ENCODE assay signal across 8 cellular contexts in genomic region chr15:58771621-58772235, GRCh38. TPM values are rescaled to one million over a fixed set of nuclear protein-coding genes. Genes with fewer than 3 reads are reported as not detected.
DNase-seq lines count a peak whose midpoint lies in the region; ATAC-seq, FAIRE-seq and TF ChIP-seq lines count a peak whose summit lies in the region.

No MANE protein-coding gene starts in this region.

- H3K79me2 ChIP-seq in keratinocyte (ENCODE audit: control insufficient read depth, insufficient read depth, low read length), result peaks cover 53% of the 10 kb centered on the region

- no peak for FAIRE-seq in bronchial epithelial cell (lab: Jason Lieb, UNC)
- peak; percentile 5 for FAIRE-seq in keratinocyte (lab: Jason Lieb, UNC)

- no peaks in the 10 kb centered on the region for H3K36me3 ChIP-seq in SK-N-MC (ENCODE audit: insufficient read depth, low read length)
- no peaks in the 10 kb centered on the region for H3K36me3 ChIP-seq in bronchial epithelial cell (ENCODE audit: control insufficient read depth, insufficient read depth, low read length)
- H3K36me3 ChIP-seq in keratinocyte (ENCODE audit: control insufficient read depth in 2 of 2, extremely low read depth in 1 of 2, insufficient read depth in 2 of 2, low read length in 2 of 2), result peaks cover 0 to 2% of the 10 kb centered on the region in 2 experiments

- no peaks in the 10 kb centered on the region for H3K9me1 ChIP-seq in keratinocyte (ENCODE audit: control insufficient read depth, extremely low read depth, insufficient read depth, low read length)

- no peaks in the 10 kb centered on the region for H3K9me3 ChIP-seq in SK-N-MC (ENCODE audit: low read depth, low read length)
- H3K9me3 ChIP-seq in keratinocyte (ENCODE audit: control insufficient read depth, low read depth, low read length), result no peaks in the 10 kb centered on the region

- H3K9ac ChIP-seq in SK-N-MC (ENCODE audit: insufficient read length), result peak overlapping the region; percentile 83
- peak overlapping the region; percentile 90 for H3K9ac ChIP-seq in keratinocyte (ENCODE audit: control insufficient read depth, extremely low read depth, insufficient read depth, low read length)

- dilution Hi-C loops in keratinocyte (cut with MboI; ENCODE audit: extremely low pct_ligation_motif_present, low sequenced_read_pairs), result no loop called here

- H4K20me1 ChIP-seq in keratinocyte (ENCODE audit: control insufficient read depth, extremely low read depth, insufficient read depth, low read length), result no peaks in the 10 kb centered on the region

- peaks cover 2% of the 10 kb centered on the region for H3K4me1 ChIP-seq in keratinocyte (ENCODE audit: control insufficient read depth, extremely low read depth, insufficient read depth, low read length)

- no peak overlapping the region for H3K27ac ChIP-seq in SK-N-MC
- peak overlapping the region; percentile 84 for H3K27ac ChIP-seq in keratinocyte (ENCODE audit: control insufficient read depth, insufficient read depth, low read length)

- H2AFZ ChIP-seq in keratinocyte (ENCODE audit: control insufficient read depth, low read length), result peak overlapping the region; percentile 84

- ATAC-seq in GM19035 (IDR thresholded peaks at IDR 0.05; ENCODE audit: unreplicated experiment) (peak; percentile 13), HG03175 (IDR thresholded peaks at IDR 0.05; ENCODE audit: unreplicated experiment) (peak; percentile 4)

- TF ChIP-seq CTCF in AG09309 (IDR thresholded peaks at IDR 0.05; ENCODE audit: control insufficient read depth, insufficient read depth, low read depth, low read length, missing control alignments) (no peak), bronchial epithelial cell (IDR thresholded peaks at IDR 0.05; ENCODE audit: insufficient read depth, low read length, severe bottlenecking) (no peak), keratinocyte (optimal IDR thresholded peaks at IDR 0.05 in 1 of 3, IDR thresholded peaks at IDR 0.05 in 1 of 3, conservative IDR thresholded peaks at IDR 0.05 in 1 of 3; ENCODE audit: extremely low read depth in 1 of 3, insufficient read depth in 2 of 3, low read length in 3 of 3) (no peak)

- H3K27me3 ChIP-seq in bronchial epithelial cell (ENCODE audit: control insufficient read depth, insufficient read depth, low read length) (no peaks in the 10 kb centered on the region), keratinocyte (ENCODE audit: control insufficient read depth, extremely low read depth, insufficient read depth, low read length) (no peaks in the 10 kb centered on the region)

- DNase-seq in AG09309 (ENCODE audit: low read depth) (no peak), SK-N-MC (ENCODE audit: low read depth, low spot score) (no peak), bronchial epithelial cell (ENCODE audit: low read depth) (peak; percentile 21), keratinocyte (ENCODE audit: low read depth, low spot score) (no peak), kidney glomerular epithelial cell (lab: John Stamatoyannopoulos, UW) (no peak)
- DNase-seq in stimulated activated CD4-positive, alpha-beta T cell treated with anti-CD3 and anti-CD28 coated beads, Interleukin-15, amount 100 ng/mL, for 24 hours, result peak; percentile 35

- H3K4me2 ChIP-seq in keratinocyte (ENCODE audit: control insufficient read depth, extremely low read depth, insufficient read depth, low read depth, low read length), result peak overlapping the region; percentile 94

- H3K4me3 ChIP-seq in AG09309 (ENCODE audit: control insufficient read depth, low read depth, low read length) (peak overlapping the region; percentile 88), SK-N-MC (peak overlapping the region; percentile 89), bronchial epithelial cell (ENCODE audit: low read depth, low read length) (peak overlapping the region; percentile 91), keratinocyte (ENCODE audit: control insufficient read depth in 2 of 3, extremely low read depth in 1 of 3, insufficient read depth in 2 of 3, low read depth in 1 of 3, low read length in 3 of 3) (peak overlapping the region; percentile 98 to 100 (median 98))

RNA-seq across cellular contexts. Expression of gene MINDY2, which starts 0.6 kb away (rescaled TPM):
- 23.0 and 25.0 TPM in 2 replicates for total RNA-seq in bronchial epithelial cell
- 6.1 to 11.2 TPM (median 6.8 TPM) in 3 replicates for polyA plus RNA-seq in keratinocyte
- 18.8 TPM for polyA plus RNA-seq in keratinocyte (2011; ENCODE audit: low read depth)
- 4.3 and 7.3 TPM in 2 replicates for polyA plus RNA-seq in keratinocyte (2011; cell fraction: cytosol; rRNA removed)
- polyA plus RNA-seq in keratinocyte (2011; cell fraction: nucleus; rRNA removed), result 7.3 and 9.3 TPM in 2 replicates
- polyA plus RNA-seq in keratinocyte (2012; ENCODE audit: low replicate concordance), result 8.4 and 10.4 TPM in 2 replicates
- polyA minus RNA-seq in keratinocyte, result 8.8 to 49.9 TPM (median 15.1 TPM) in 3 replicates
- 16.7 TPM for polyA minus RNA-seq in keratinocyte (2011; cell fraction: cytosol; rRNA and poly(A)+ RNA removed)
- polyA minus RNA-seq in keratinocyte (2011; cell fraction: nucleus; rRNA and poly(A)+ RNA removed), result 10.9 and 19.9 TPM in 2 replicates

RNA-seq across cellular contexts. Expression of gene ADAM10, which starts 22.2 kb away (rescaled TPM):
- 112 and 118 TPM in 2 replicates for total RNA-seq in bronchial epithelial cell
- polyA plus RNA-seq in keratinocyte, result 127 to 198 TPM (median 139 TPM) in 3 replicates
- polyA plus RNA-seq in keratinocyte (2011; ENCODE audit: low read depth), result 55.7 TPM
- 30.4 and 65.2 TPM in 2 replicates for polyA plus RNA-seq in keratinocyte (2011; cell fraction: cytosol; rRNA removed)
- polyA plus RNA-seq in keratinocyte (2011; cell fraction: nucleus; rRNA removed), result 164 and 178 TPM in 2 replicates
- polyA plus RNA-seq in keratinocyte (2012; ENCODE audit: low replicate concordance), result 73.0 and 154 TPM in 2 replicates
- polyA minus RNA-seq in keratinocyte, result 58.4 to 258 TPM (median 125 TPM) in 3 replicates
- polyA minus RNA-seq in keratinocyte (2011; cell fraction: cytosol; rRNA and poly(A)+ RNA removed), result 82.5 TPM
- polyA minus RNA-seq in keratinocyte (2011; cell fraction: nucleus; rRNA and poly(A)+ RNA removed), result 204 and 420 TPM in 2 replicates

Comparison
In these comparisons a context has a peak if more than half of its experiments do, and no peak if none do; other contexts are left out.
1. DNase-seq: peak in bronchial epithelial cell (single experiment) and stimulated activated CD4-positive, alpha-beta T cell treated with anti-CD3 and anti-CD28 coated beads, Interleukin-15, amount 100 ng/mL, for 24 hours (single experiment); none in AG09309 (single experiment), SK-N-MC (single experiment), keratinocyte (single experiment) and kidney glomerular epithelial cell (single experiment).
2. Peak in every context shown above with its lines, with median percentiles within 50 percentile points of each other: H3K4me3 ChIP-seq.